Comparison of ENCODE assay signal across 9 cellular contexts in genomic region chr19:57887195-57887941, GRCh38. TPM values are rescaled to one million over a fixed set of nuclear protein-coding genes. Genes with fewer than 3 reads are reported as not detected.
DNase-seq lines count a peak whose midpoint lies in the region; ATAC-seq and TF ChIP-seq lines count a peak whose summit lies in the region.
"Had no signal": no experiment of that assay in that cellular context is flagged by ENCODE, and none has a peak within 500 bp of the region (broad histone marks: within the 10 kb centered on the region; RNA-seq: fewer than 3 reads in every experiment).

No MANE protein-coding gene starts in this region.

- H3K9me3 ChIP-seq in right atrium auricular region (no peaks in the 10 kb centered on the region), aorta (ENCODE audit: control insufficient read depth, low read length) (peaks cover 2% of the 10 kb centered on the region)

- intact Hi-C loops in left ventricle myocardium superior (cut with micrococcal nuclease) = no loop called here
- intact Hi-C loops in left colon (cut with DNase I, micrococcal nuclease) = no loop called here
- intact Hi-C loops in aorta (cut with DNase I) = no loop called here

- DNase-seq in right atrium auricular region (ENCODE audit: low spot score) = no peak
- DNase-seq in left ventricle myocardium superior = no peak
- peak; percentile 54 for DNase-seq in astrocyte of the hippocampus (ENCODE audit: low read depth, low spot score)
- DNase-seq in left colon = no peak
- no peak for DNase-seq in NCI-H526 (lab: John Stamatoyannopoulos, UW)
- no peak for DNase-seq in SW 1271 (lab: John Stamatoyannopoulos, UW)
- no peak for DNase-seq in aorta
- DNase-seq: GF-D8 had no signal

- H3K36me3 ChIP-seq in right atrium auricular region (peaks cover 6% of the 10 kb centered on the region), aorta (ENCODE audit: control insufficient read depth in 1 of 2, insufficient read depth in 2 of 2, low read length in 1 of 2) (no peaks in the 10 kb centered on the region)

- peaks cover 0 to 14% of the 10 kb centered on the region in 2 donors for H3K4me1 ChIP-seq in right atrium auricular region
- H3K4me1 ChIP-seq in aorta (ENCODE audit: control insufficient read depth in 1 of 2, insufficient read depth in 2 of 2, low read length in 2 of 2) = no peaks in the 10 kb centered on the region

- H3K27me3 ChIP-seq in right atrium auricular region (no peaks in the 10 kb centered on the region), aorta (ENCODE audit: control insufficient read depth in 1 of 2, insufficient read depth in 2 of 2, low read length in 1 of 2) (no peaks in the 10 kb centered on the region)

- ATAC-seq in left ventricle myocardium superior (no peak), left colon (peak; percentile 43), GM18868 (IDR thresholded peaks at IDR 0.05; ENCODE audit: unreplicated experiment) (no peak), aorta (ENCODE audit: low FRiP score) (no peak)

- 22 to 26% methylated on average over 6 of the region's 6 CpGs for WGBS in aorta, 2 donors

- peak overlapping the region; percentile 66 to 76 for H3K4me3 ChIP-seq in right atrium auricular region
- H3K4me3 ChIP-seq in aorta (ENCODE audit: low read length in 2 of 2) = no peak overlapping the region

- no peak for TF ChIP-seq CTCF in right atrium auricular region (IDR thresholded peaks at IDR 0.05)

- H3K27ac ChIP-seq in right atrium auricular region (no peak overlapping the region), aorta (ENCODE audit: low read depth in 1 of 2, low read length in 2 of 2) (no peak overlapping the region)

RNA-seq across cellular contexts. Expression of gene ZNF814, which starts 1.5 kb away (rescaled TPM):
- 1 to 10 TPM; 8.7 to 9.2 TPM for total RNA-seq in right atrium auricular region
- 14.1 TPM for total RNA-seq in left ventricle myocardium superior
- 10 to 100 TPM; 14.6 to 15.4 TPM for total RNA-seq in left colon
- 10 to 100 TPM; 11.1 to 15.1 TPM for total RNA-seq in aorta
- 1 to 10 TPM; 1.1 to 6.1 TPM for polyA plus RNA-seq in aorta

RNA-seq across cellular contexts. Expression of gene ZNF417, which starts 29.0 kb away (rescaled TPM):
- 1 to 10 TPM; 7.5 TPM for total RNA-seq in right atrium auricular region
- total RNA-seq in left ventricle myocardium superior = 12.0 TPM
- 10 to 100 TPM; 12.3 TPM for total RNA-seq in left colon
- 10 to 100 TPM; 15.7 to 23.5 TPM for total RNA-seq in aorta
- 1 to 10 TPM; 2.0 to 4.2 TPM for polyA plus RNA-seq in aorta

RNA-seq across cellular contexts. Expression of gene ZNF587, which starts 37.7 kb away (rescaled TPM):
- 10 to 100 TPM; 11.6 to 12.5 TPM for total RNA-seq in right atrium auricular region
- total RNA-seq in left ventricle myocardium superior = 17.7 TPM
- 10 to 100 TPM; 50.5 to 64.8 TPM for total RNA-seq in left colon
- 10 to 100 TPM; 24.9 to 40.8 TPM for total RNA-seq in aorta
- polyA plus RNA-seq in aorta = 1 to 10 TPM; 3.4 to 9.6 TPM

RNA-seq across cellular contexts. Expression of gene ZNF418, which starts 47.8 kb away (rescaled TPM):
- total RNA-seq in right atrium auricular region (1 to 10 TPM; 5.2 to 5.7 TPM), left ventricle myocardium superior (12.0 TPM), left colon (1 to 10 TPM in 1 of 2 donors, under 1 TPM in 1; 0.98 to 2.1 TPM), aorta (10 to 100 TPM in 1 of 2 donors, 1 to 10 TPM in 1; 5.2 to 10.1 TPM)
- 1 to 10 TPM; 1.6 to 4.9 TPM for polyA plus RNA-seq in aorta

RNA-seq across cellular contexts. Expression of gene ZNF587B, which starts 57.3 kb away (rescaled TPM):
- total RNA-seq in right atrium auricular region (1 to 10 TPM; 3.2 to 5.7 TPM), left ventricle myocardium superior (5.6 TPM), left colon (10 to 100 TPM; 13.0 to 22.4 TPM), aorta (10 to 100 TPM; 14.1 to 15.8 TPM)
- 1 to 10 TPM; 1.5 to 4.6 TPM for polyA plus RNA-seq in aorta

Comparison
In these comparisons a context has a peak if more than half of its experiments do, and no peak if none do; other contexts are left out.
1. H3K4me3 ChIP-seq: peak in right atrium auricular region (2 of 2); none in aorta (0 of 2).